ENCODE assay signal across 22 cellular contexts in the genomic region with DNA sequence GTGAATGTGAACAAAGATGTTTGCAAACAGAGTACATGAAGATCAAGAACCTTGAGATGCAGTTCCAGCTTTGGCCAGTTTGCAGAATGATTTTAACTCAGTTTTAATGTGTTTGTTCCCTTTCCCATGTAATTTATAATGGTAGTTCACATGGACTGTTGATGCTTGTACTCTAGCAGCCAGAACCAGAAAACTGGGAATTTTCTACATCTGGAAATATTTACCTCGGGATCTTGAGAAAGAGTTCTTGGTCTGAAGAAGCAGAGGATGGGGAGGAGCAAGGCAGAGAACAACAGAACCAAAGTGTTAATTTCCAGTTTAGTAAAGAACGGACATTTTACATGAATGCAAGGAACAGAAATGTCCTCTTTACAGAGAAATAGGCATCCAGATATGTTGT. TPM values are rescaled to one million over a fixed set of nuclear protein-coding genes. Genes with fewer than 3 reads are reported as not detected.
DNase-seq lines count a peak whose midpoint lies in the region; ATAC-seq and TF ChIP-seq lines count a peak whose summit lies in the region.
"Had no signal": no experiment of that assay in that cellular context is flagged by ENCODE, and none has a peak within 500 bp of the region (broad histone marks: within the 10 kb centered on the region; RNA-seq: fewer than 3 reads in every experiment).

No MANE protein-coding gene starts in this region.

- no peak overlapping the region for H3K4me3 Mint-ChIP-seq in MCF 10A (ENCODE audit: unreplicated experiment)
- no peak overlapping the region for H3K4me3 Mint-ChIP-seq in type B pancreatic cell
- H3K4me3 Mint-ChIP-seq: CD4-positive, CD25-positive, alpha-beta regulatory T cell; CD8-positive, alpha-beta memory T cell had no signal

- ATAC-seq in HG02840 (IDR thresholded peaks at IDR 0.05; ENCODE audit: low FRiP score, unreplicated experiment) (no peak), GM21529 (IDR thresholded peaks at IDR 0.05; ENCODE audit: unreplicated experiment) (no peak)
- ATAC-seq: A549, K562 had no signal

- H3K4me1 ChIP-seq in breast epithelium (no peaks in the 10 kb centered on the region), osteoblast (ENCODE audit: insufficient read depth, low read length) (no peaks in the 10 kb centered on the region)
- H3K4me1 ChIP-seq: A549, BE2C, HAP-1 had no signal

- peaks cover 7% of the 10 kb centered on the region for H3K9me3 Mint-ChIP-seq in MCF 10A (ENCODE audit: unreplicated experiment)
- H3K9me3 Mint-ChIP-seq in type B pancreatic cell = peaks cover 12% of the 10 kb centered on the region

- H2AFZ ChIP-seq in osteoblast (ENCODE audit: low read length) = no peak overlapping the region
- H2AFZ ChIP-seq: GM23248 had no signal

- H3K9me3 ChIP-seq in breast epithelium (peaks cover 0 to 2% of the 10 kb centered on the region in 2 donors), osteoblast (ENCODE audit: low read depth, low read length) (no peaks in the 10 kb centered on the region)
- H3K9me3 ChIP-seq: A549, BE2C, HAP-1 had no signal

- H3K79me2 ChIP-seq in osteoblast (ENCODE audit: insufficient read depth, low read length) = no peaks in the 10 kb centered on the region

- H3K36me3 ChIP-seq in breast epithelium = no peaks in the 10 kb centered on the region
- no peaks in the 10 kb centered on the region for H3K36me3 ChIP-seq in osteoblast (ENCODE audit: insufficient read depth, low read length)
- H3K36me3 ChIP-seq: BE2C, HAP-1 had no signal

- no peak for TF ChIP-seq POLR2A in breast epithelium (IDR thresholded peaks at IDR 0.05)

- no peak overlapping the region for H3K27ac Mint-ChIP-seq in MCF 10A (ENCODE audit: low read depth, unreplicated experiment)
- no peak overlapping the region for H3K27ac Mint-ChIP-seq in type B pancreatic cell
- H3K27ac Mint-ChIP-seq: CD4-positive, CD25-positive, alpha-beta regulatory T cell; CD8-positive, alpha-beta memory T cell had no signal

- POLR2A ChIA-PET in MCF 10A (lab: Yijun Ruan, JAX) = no interaction called here

- H3K27me3 ChIP-seq in breast epithelium (no peaks in the 10 kb centered on the region), osteoblast (ENCODE audit: insufficient read depth, low read length) (no peaks in the 10 kb centered on the region)
- H3K27me3 ChIP-seq: BE2C had no signal

- intact Hi-C loops in breast epithelium (cut with DNase I; ENCODE audit: low total_unique reads) = loop anchor here (10.0 kb wide), 1 partner anchor 1830 kb away; no protein-coding TSS in a partner anchor
- intact Hi-C loops in MCF 10A (cut with micrococcal nuclease) = no loop called here

- no peaks in the 10 kb centered on the region for H3K4me1 Mint-ChIP-seq in MCF 10A (ENCODE audit: insufficient read depth, unreplicated experiment)
- peaks cover 21% of the 10 kb centered on the region for H3K4me1 Mint-ChIP-seq in type B pancreatic cell (ENCODE audit: unreplicated experiment)
- H3K4me1 Mint-ChIP-seq: CD4-positive, CD25-positive, alpha-beta regulatory T cell; CD8-positive, alpha-beta memory T cell had no signal

- TF ChIP-seq CTCF in breast epithelium (IDR thresholded peaks at IDR 0.05) (no peak), MCF 10A (IDR thresholded peaks at IDR 0.05; ENCODE audit: unreplicated experiment) (no peak), fibroblast of mammary gland (conservative IDR thresholded peaks at IDR 0.05; ENCODE audit: control insufficient read depth, insufficient read depth, low read depth, low read length) (peak; percentile 1), type B pancreatic cell (conservative IDR thresholded peaks at IDR 0.05) (peak; percentile 14), osteoblast (IDR thresholded peaks at IDR 0.05; ENCODE audit: extremely low read depth, low read depth, low read length) (no peak)

- CTCF ChIA-PET in MCF 10A (lab: Yijun Ruan, JAX) = interaction anchor here (0.7 kb wide), 1 partner anchor 11 kb away, joined by 3 read pairs; no protein-coding TSS in a partner anchor

- DNase-seq in breast epithelium (ENCODE audit: low spot score in 2 of 2) = no peak
- no peak for DNase-seq in MCF 10A (ENCODE audit: unreplicated experiment)
- peak; percentile 12 for DNase-seq in fibroblast of mammary gland (ENCODE audit: low read depth)
- DNase-seq in type B pancreatic cell (ENCODE audit: extremely low spot score, unreplicated experiment) = no peak
- DNase-seq in osteoblast (ENCODE audit: insufficient read length, low spot score, missing footprints) = no peak
- DNase-seq: BE2C; C1 segment of cervical spinal cord; CD4-positive, CD25-positive, alpha-beta regulatory T cell; CD8-positive, alpha-beta memory T cell; COR-L47; DMS 273 treated with DMSO at 0.1 percent for 48 hours; DMS53; DND-41; GM23248; IMR-90 had no signal

- H3K36me3 Mint-ChIP-seq in MCF 10A (ENCODE audit: insufficient read depth, unreplicated experiment) (no peaks in the 10 kb centered on the region), type B pancreatic cell (no peaks in the 10 kb centered on the region)
- H3K36me3 Mint-ChIP-seq: CD4-positive, CD25-positive, alpha-beta regulatory T cell; CD8-positive, alpha-beta memory T cell had no signal

- no TSS peak for BruUV-seq in MCF 10A (replicated peaks; lab: Mats Ljungman, UMichigan)

- H3K4me3 ChIP-seq in breast epithelium = no peak overlapping the region
- H3K4me3 ChIP-seq in fibroblast of mammary gland (ENCODE audit: control insufficient read depth, low read depth, low read length) = no peak overlapping the region
- H3K4me3 ChIP-seq in osteoblast (ENCODE audit: insufficient read depth, low read length) = no peak overlapping the region
- H3K4me3 ChIP-seq: A549, GM23248, HAP-1, K562 had no signal

- H4K20me1 ChIP-seq in osteoblast (ENCODE audit: insufficient read depth, low read length) = no peaks in the 10 kb centered on the region

- peak overlapping the region; percentile 16 to 23 for H3K27ac ChIP-seq in breast epithelium
- no peak overlapping the region for H3K27ac ChIP-seq in osteoblast (ENCODE audit: low read depth, low read length)
- H3K27ac ChIP-seq: 22Rv1, A549, GM23248 had no signal

- H3K27me3 Mint-ChIP-seq in MCF 10A (ENCODE audit: insufficient read depth, unreplicated experiment) (no peaks in the 10 kb centered on the region), type B pancreatic cell (peaks cover 3% of the 10 kb centered on the region)

- no peak overlapping the region for H3K4me2 ChIP-seq in osteoblast (ENCODE audit: insufficient read depth, low read length)
- H3K4me2 ChIP-seq: A549 had no signal

RNA-seq across cellular contexts. Expression of gene PMCH, which starts 37.0 kb away (rescaled TPM):
- not detected for total RNA-seq in breast epithelium
- total RNA-seq in MCF 10A (2022) = not detected in 2 replicates
- total RNA-seq in type B pancreatic cell (ENCODE audit: low replicate concordance) = not detected in 2 replicates
- not detected in 2 replicates for total RNA-seq in osteoblast
- total RNA-seq: GM23248, H4, IMR-90, K562 had no signal

Comparison
In these comparisons a context has a peak if more than half of its experiments do, and no peak if none do; other contexts are left out.
1. CTCF ChIP-seq: peak in fibroblast of mammary gland (single experiment) and type B pancreatic cell (single experiment); none in breast epithelium (0 of 3), MCF 10A (single experiment) and osteoblast (single experiment).